ENCODE assay signal across 11 cellular contexts in the genomic region with DNA sequence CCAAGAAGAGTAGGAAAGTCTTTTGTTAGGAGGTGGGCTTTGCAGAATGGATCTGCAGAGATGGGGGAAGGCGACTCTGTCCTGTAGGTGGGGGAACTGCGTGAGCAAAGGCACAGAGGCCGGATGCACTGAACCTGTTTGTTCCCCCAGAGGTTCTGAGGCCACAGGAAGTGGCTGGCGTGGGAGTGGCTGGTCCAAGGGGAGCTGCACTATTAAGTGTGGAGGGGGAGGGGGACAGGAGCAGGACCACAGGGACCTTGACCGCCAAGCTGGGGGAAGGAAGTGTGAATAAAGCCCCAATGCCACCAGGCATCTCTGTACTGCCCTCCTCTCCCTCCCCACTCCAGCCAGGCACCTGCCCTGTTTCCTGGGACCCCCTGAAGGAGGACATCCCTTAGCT. TPM values are rescaled to one million over a fixed set of nuclear protein-coding genes. Genes with fewer than 3 reads are reported as not detected.
DNase-seq lines count a peak whose midpoint lies in the region; ATAC-seq, FAIRE-seq and TF ChIP-seq lines count a peak whose summit lies in the region.
"Had no signal": no experiment of that assay in that cellular context is flagged by ENCODE, and none has a peak within 500 bp of the region (broad histone marks: within the 10 kb centered on the region; RNA-seq: fewer than 3 reads in every experiment).

No MANE protein-coding gene starts in this region.

- 0 out of 2 replicates have a peak, but pooled peaks have one; percentile 32 for TF ChIP-seq POLR2A in GM12878 (IDR thresholded peaks at IDR 0.05; ENCODE audit: low read depth, low read length)
- no peak for TF ChIP-seq POLR2A in vagina (IDR thresholded peaks at IDR 0.05)

- H3K27me3 ChIP-seq in left ventricle myocardium inferior (ENCODE audit: low read depth) (peaks cover 8% of the 10 kb centered on the region), right cardiac atrium (ENCODE audit: control insufficient read depth, insufficient read depth) (no peaks in the 10 kb centered on the region), GM12878 (replicated peaks in 1 of 2; ENCODE audit: control insufficient read depth in 2 of 2, insufficient read depth in 2 of 2, low read length in 1 of 2) (no peaks in the 10 kb centered on the region), vagina (no peaks in the 10 kb centered on the region)

- H3K4me2 ChIP-seq in GM12878 (ENCODE audit: control insufficient read depth, insufficient read depth), result peak overlapping the region; percentile 75

- SMC1A ChIA-PET in GM12878 (lab: Charles Lee; ENCODE audit: uncharacterized antibody, unreplicated experiment), result interaction anchor here (1.6 kb wide), 1 partner anchor 122 kb away, joined by 3 read pairs; no protein-coding TSS in a partner anchor

- H3K9me3 ChIP-seq in left ventricle myocardium inferior (replicated peaks), result no peaks in the 10 kb centered on the region
- H3K9me3 ChIP-seq in right cardiac atrium (ENCODE audit: control insufficient read depth, low read length), result no peaks in the 10 kb centered on the region
- H3K9me3 ChIP-seq in GM12878 (replicated peaks; ENCODE audit: control insufficient read depth, insufficient read depth, low read length), result no peaks in the 10 kb centered on the region
- H3K9me3 ChIP-seq in vagina, result no peaks in the 10 kb centered on the region

- H3K4me3 ChIP-seq in left ventricle myocardium inferior (no peak overlapping the region), right cardiac atrium (ENCODE audit: low read length) (no peak overlapping the region), GM12878 (peak overlapping the region; percentile 51; the same call in 1 of the 2 replicates), vagina (no peak overlapping the region)

- TF ChIP-seq RAD21 in GM12878 (IDR thresholded peaks at IDR 0.05; ENCODE audit: insufficient read depth, low read depth, low read length), result no peak

- POLR2A ChIA-PET in GM12878 (lab: Charles Lee), result no interaction called here

- CTCF ChIA-PET in GM12878 (lab: Yijun Ruan, JAX), result interaction anchor here (1.3 to 2.2 kb wide), 3 partner anchors 12 to 343 kb away, joined by 3 to 5 read pairs (median 4); no protein-coding TSS in a partner anchor

- intact Hi-C loops in left ventricle myocardium inferior (cut with micrococcal nuclease), result no loop called here
- intact Hi-C loops in right cardiac atrium (cut with DNase I), result loop anchor here in 1 of 4 donors (10.0 kb wide), 1 partner anchor 351 kb away; no protein-coding TSS in a partner anchor
- intact Hi-C loops in GM12878 (cut with micrococcal nuclease; ENCODE audit: unreplicated experiment), result no loop called here
- intact Hi-C loops in vagina (cut with DNase I), result loop anchor here (2.0 to 10.0 kb wide), 2 partner anchors 187 to 261 kb away; no protein-coding TSS in a partner anchor

- no peak overlapping the region for H3K9ac ChIP-seq in GM12878 (ENCODE audit: control insufficient read depth, insufficient read depth, low read length)

- H3K36me3 ChIP-seq in left ventricle myocardium inferior (no peaks in the 10 kb centered on the region), GM12878 (ENCODE audit: control insufficient read depth in 2 of 2, insufficient read depth in 2 of 2, low read length in 1 of 2) (no peaks in the 10 kb centered on the region), vagina (no peaks in the 10 kb centered on the region)

- TF ChIP-seq CTCF in left ventricle myocardium inferior (IDR thresholded peaks at IDR 0.05; ENCODE audit: borderline replicate concordance) (no peak), GM12878 (IDR thresholded peaks at IDR 0.05 in 2 of 3, conservative IDR thresholded peaks at IDR 0.05 in 1 of 3; ENCODE audit: control insufficient read depth in 2 of 3, extremely low read depth in 1 of 3, insufficient read depth in 1 of 3, low read depth in 3 of 3, low read length in 3 of 3) (no peak), vagina (IDR thresholded peaks at IDR 0.05) (no peak)

- WGBS in right cardiac atrium, result 55% methylated on average over 5 of the region's 5 CpGs
- 2% methylated on average over 5 of the region's 5 CpGs for WGBS in GM12878 (ENCODE audit: insufficient coverage, insufficient replicate concordance, low lambda C conversion rate, missing lambda C conversion rate)

- peak overlapping the region; percentile 76 for H2AFZ ChIP-seq in GM12878 (ENCODE audit: control insufficient read depth, low read depth, low read length)

- peak; percentile 30 for DNase-seq in left ventricle myocardium inferior
- no peak for DNase-seq in right cardiac atrium
- DNase-seq in MV-4-11 (lab: John Stamatoyannopoulos, UW), result peak; percentile 35
- peak; percentile 58 for DNase-seq in GM12878 (ENCODE audit: low read depth, low spot score)
- no peak for DNase-seq in vagina (ENCODE audit: extremely low spot score in 2 of 2)
- DNase-seq in NCI-H82 (lab: John Stamatoyannopoulos, UW), result no peak
- DNase-seq in AG20443 (ENCODE audit: low spot score), result no peak
- DNase-seq: central memory CD4-positive, alpha-beta T cell; hippocampal formation; NCI-H1930 had no signal

- H3K27ac ChIP-seq in left ventricle myocardium inferior (replicated peaks) (peak overlapping the region; percentile 86), right cardiac atrium (ENCODE audit: low read length) (no peak overlapping the region), GM12878 (ENCODE audit: control insufficient read depth, insufficient read depth) (peak overlapping the region; percentile 71), vagina (peak overlapping the region; percentile 37)

- H3K4me1 ChIP-seq in left ventricle myocardium inferior, result peaks cover 61% of the 10 kb centered on the region
- peaks cover 7% of the 10 kb centered on the region for H3K4me1 ChIP-seq in right cardiac atrium (ENCODE audit: control insufficient read depth, insufficient read depth, low read length)
- H3K4me1 ChIP-seq in GM12878 (ENCODE audit: control insufficient read depth, insufficient read depth, low read length), result peaks cover 52% of the 10 kb centered on the region
- H3K4me1 ChIP-seq in vagina, result peaks cover 56% of the 10 kb centered on the region

- H3K79me2 ChIP-seq in GM12878 (ENCODE audit: control insufficient read depth, insufficient read depth, low read length), result no peaks in the 10 kb centered on the region

- in situ Hi-C loops in GM12878 (cut with MboI), result no loop called here

- TF ChIP-seq EP300 in GM12878 (IDR thresholded peaks at IDR 0.05; ENCODE audit: borderline replicate concordance in 1 of 2, control insufficient read depth in 1 of 2, low read depth in 2 of 2, low read length in 2 of 2), result peak in 1 of 2 experiments; percentile 20; a peak in 1 of 4 replicates

- no peaks in the 10 kb centered on the region for H4K20me1 ChIP-seq in GM12878 (ENCODE audit: control insufficient read depth, insufficient read depth)

- no TSS peak for BruUV-seq in GM12878 (replicated peaks; lab: Mats Ljungman, UMichigan)

- RAD21 ChIA-PET in GM12878 (lab: Charles Lee; ENCODE audit: unreplicated experiment), result interaction anchor here (0.8 kb wide), 1 partner anchor 321 kb away, joined by 4 read pairs; the partner anchor contains the start of gene PML

- no peak for ATAC-seq in right cardiac atrium
- ATAC-seq in GM12878, result peak; percentile 83
- no peak for ATAC-seq in GM21576 (IDR thresholded peaks at IDR 0.05; ENCODE audit: unreplicated experiment)

- no peak for FAIRE-seq in GM12878 (lab: Jason Lieb, UNC)

TF ChIP-seq in GM12878, 131 proteins besides CTCF, POLR2A, EP300 and RAD21 (continues in another document):
- peak; percentile 38; the same call in 1 of the 2 replicates for TF ChIP-seq GATAD2B (conservative IDR thresholded peaks at IDR 0.05; ENCODE audit: low read depth)
- TF ChIP-seq, protein P1, sequence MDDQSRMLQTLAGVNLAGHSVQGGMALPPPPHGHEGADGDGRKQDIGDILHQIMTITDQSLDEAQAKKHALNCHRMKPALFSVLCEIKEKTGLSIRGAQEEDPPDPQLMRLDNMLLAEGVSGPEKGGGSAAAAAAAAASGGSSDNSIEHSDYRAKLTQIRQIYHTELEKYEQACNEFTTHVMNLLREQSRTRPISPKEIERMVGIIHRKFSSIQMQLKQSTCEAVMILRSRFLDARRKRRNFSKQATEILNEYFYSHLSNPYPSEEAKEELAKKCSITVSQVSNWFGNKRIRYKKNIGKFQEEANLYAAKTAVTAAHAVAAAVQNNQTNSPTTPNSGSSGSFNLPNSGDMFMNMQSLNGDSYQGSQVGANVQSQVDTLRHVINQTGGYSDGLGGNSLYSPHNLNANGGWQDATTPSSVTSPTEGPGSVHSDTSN (IDR thresholded peaks at IDR 0.05; ENCODE audit: insufficient replicate concordance, low read depth, low read length), result no peak
- TF ChIP-seq CREB1 (IDR thresholded peaks at IDR 0.05; ENCODE audit: low read depth), result no peak
- TF ChIP-seq NBN (IDR thresholded peaks at IDR 0.05), result 0 out of 2 replicates have a peak, but pooled peaks have one; percentile 39
- TF ChIP-seq EED (IDR thresholded peaks at IDR 0.05; ENCODE audit: low read depth), result peak; percentile 66

RNA-seq across cellular contexts. Expression of gene CYP11A1, which starts 51.8 kb away (rescaled TPM):
- total RNA-seq in left ventricle myocardium inferior, result 0.27 TPM
- 1 to 10 TPM; 1.1 to 1.7 (median 1.3) TPM for total RNA-seq in right cardiac atrium
- polyA plus RNA-seq in right cardiac atrium, result 0.66 TPM
- 8.3 and 9.5 TPM in 2 replicates for total RNA-seq in GM12878 (2013; cell fraction: nucleolus; rRNA removed)
- total RNA-seq in GM12878 (2014; rRNA removed), result not detected in 2 replicates
- not detected in 2 replicates for total RNA-seq in GM12878 (2014; rRNA removed; fragmentation: Illumina TruSeq; extraction: Trizol)
- 0.29 and 0.69 TPM in 2 replicates for total RNA-seq in GM12878 (2021)
- 0.34 TPM for polyA plus RNA-seq in GM12878 (2011; ENCODE audit: low read depth)
- 1.1 and 1.2 TPM in 2 replicates for polyA plus RNA-seq in GM12878 (2011; rRNA removed)
- 0.90 and 1.7 TPM in 2 replicates for polyA plus RNA-seq in GM12878 (2011; cell fraction: cytosol; rRNA removed)
- 1.4 and 3.2 TPM in 2 replicates for polyA plus RNA-seq in GM12878 (2011; cell fraction: nucleus; rRNA removed)
- 0.50 and 1.1 TPM in 2 replicates for polyA plus RNA-seq in GM12878 (2012)
- polyA plus RNA-seq in GM12878 (2014; fragmentation: Illumina TruSeq; extraction: Trizol), result 0.19 TPM in 1 of 2 replicates, not detected in the other
- polyA plus RNA-seq in GM12878 (2014; fragmentation: Nextera tagmentation; extraction: Ambion mirVana), result under 1 TPM; 0.11 to 0.23 TPM
- polyA plus RNA-seq in GM12878 (2014; rRNA removed), result 0.52 TPM in 1 of 2 replicates, not detected in the other
- polyA plus RNA-seq in GM12878 (2016; fragmentation: Nextera tagmentation; extraction: Ambion mirVana), result not detected
- polyA minus RNA-seq in GM12878 (2011; rRNA and poly(A)+ RNA removed), result 0.80 and 2.3 TPM in 2 replicates
- not detected in 2 replicates for polyA minus RNA-seq in GM12878 (2011; cell fraction: cytosol; rRNA and poly(A)+ RNA removed)
- polyA minus RNA-seq in GM12878 (2011; cell fraction: nucleus; rRNA and poly(A)+ RNA removed), result 1.4 and 1.5 TPM in 2 replicates
- 8.8 TPM for total RNA-seq in vagina

Comparison
In these comparisons a context has a peak if more than half of its experiments do, and no peak if none do; other contexts are left out.
1. DNase-seq: peak in left ventricle myocardium inferior (single experiment), MV-4-11 (single experiment) and GM12878 (single experiment); none in right cardiac atrium (0 of 3), vagina (0 of 2), NCI-H82 (single experiment) and AG20443 (single experiment).